In genomic region chr19:44499559-44499958, GRCh38 we compare ENCODE assay signal across 8 cellular contexts.
DNase-seq lines count a peak whose midpoint lies in the region; ATAC-seq and TF ChIP-seq lines count a peak whose summit lies in the region.

No MANE protein-coding gene starts in this region.

- H3K9me3 ChIP-seq in HEK293 (ENCODE audit: control insufficient read depth, insufficient read depth, low read depth, low read length) (peaks cover 2% of the 10 kb centered on the region; the same call in 1 of the 2 replicates), WERI-Rb-1 (ENCODE audit: severe bottlenecking) (peaks cover 34% of the 10 kb centered on the region)

- peak overlapping the region; percentile 64; the same call in 1 of the 2 replicates for H3K27ac ChIP-seq in HEK293 (ENCODE audit: extremely low read depth, low read depth, low read length)
- peak overlapping the region; percentile 96 for H3K27ac ChIP-seq in WERI-Rb-1

- peak overlapping the region; percentile 94 for H3K27ac Mint-ChIP-seq in stimulated activated effector memory CD8-positive, alpha-beta T cell treated with anti-CD3 and anti-CD28 coated beads, Interleukin-12 subunit alpha, Interleukin-12 subunit beta, amount 100 ng/mL, for 72 hours

- ATAC-seq in stimulated activated effector memory CD8-positive, alpha-beta T cell treated with anti-CD3 and anti-CD28 coated beads, Interleukin-12 subunit alpha, Interleukin-12 subunit beta, amount 100 ng/mL, for 72 hours = no peak

- H3K36me3 Mint-ChIP-seq in stimulated activated effector memory CD8-positive, alpha-beta T cell treated with anti-CD3 and anti-CD28 coated beads, Interleukin-12 subunit alpha, Interleukin-12 subunit beta, amount 100 ng/mL, for 72 hours = peaks cover 58% of the 10 kb centered on the region

- H3K4me1 ChIP-seq in HEK293 (ENCODE audit: control insufficient read depth, insufficient read depth, low read length) = no peaks in the 10 kb centered on the region

- POLR2A ChIA-PET in HEK293 (lab: Yijun Ruan, JAX) = interaction anchor here (0.8 to 2.7 kb wide), 9 partner anchors 8 to 335 kb away, joined by 3 to 13 read pairs (median 4); partner anchors contain the start of genes ZNF112, ZNF226, ZNF227 and ZNF235

- TF ChIP-seq CTCF in HEK293 (tag by site-specific recombination; IDR thresholded peaks at IDR 0.05) (no peak), WERI-Rb-1 (IDR thresholded peaks at IDR 0.05; ENCODE audit: low read depth, low read length) (0 out of 2 replicates have a peak, but pooled peaks have one; percentile 6), GM13976 (IDR thresholded peaks at IDR 0.05; ENCODE audit: borderline replicate concordance, control extremely low read depth, extremely low read depth, insufficient read depth, missing control alignments) (no peak)

- peaks cover 36% of the 10 kb centered on the region for H3K9me3 Mint-ChIP-seq in stimulated activated effector memory CD8-positive, alpha-beta T cell treated with anti-CD3 and anti-CD28 coated beads, Interleukin-12 subunit alpha, Interleukin-12 subunit beta, amount 100 ng/mL, for 72 hours

- H3K4me3 ChIP-seq in HEK293 (ENCODE audit: low read depth, low read length) (peak overlapping the region; percentile 78), WERI-Rb-1 (ENCODE audit: low read depth, low read length) (peak overlapping the region; percentile 66)

- H3K4me1 Mint-ChIP-seq in stimulated activated effector memory CD8-positive, alpha-beta T cell treated with anti-CD3 and anti-CD28 coated beads, Interleukin-12 subunit alpha, Interleukin-12 subunit beta, amount 100 ng/mL, for 72 hours = peaks cover 50% of the 10 kb centered on the region

- CTCF ChIA-PET in HEK293 (lab: Yijun Ruan, JAX) = no interaction called here

- no peaks in the 10 kb centered on the region for H3K27me3 ChIP-seq in WERI-Rb-1 (ENCODE audit: insufficient read depth, low read depth, severe bottlenecking)

- H3K36me3 ChIP-seq in HEK293 (ENCODE audit: control insufficient read depth in 2 of 2, insufficient read depth in 1 of 2, low read length in 2 of 2) (peaks cover 19 to 46% of the 10 kb centered on the region in 2 experiments), WERI-Rb-1 (peaks cover 50% of the 10 kb centered on the region)

- DNase-seq in WERI-Rb-1 (peak; percentile 20), iPS DF 19.7 (ENCODE audit: low read depth, low spot score) (peak; percentile 23), hepatic stellate cell (ENCODE audit: low spot score) (no peak), NCI-H1048 (lab: John Stamatoyannopoulos, UW) (no peak), GM13976 (ENCODE audit: low spot score) (no peak)
- DNase-seq in stimulated activated effector memory CD8-positive, alpha-beta T cell treated with anti-CD3 and anti-CD28 coated beads, Interleukin-12 subunit alpha, Interleukin-12 subunit beta, amount 100 ng/mL, for 72 hours (ENCODE audit: low spot score in 2 of 2) = no peak
- DNase-seq in effector CD8-positive, alpha-beta T cell (lab: John Stamatoyannopoulos, UW) = no peak

- peak overlapping the region; percentile 90 for H3K4me3 Mint-ChIP-seq in stimulated activated effector memory CD8-positive, alpha-beta T cell treated with anti-CD3 and anti-CD28 coated beads, Interleukin-12 subunit alpha, Interleukin-12 subunit beta, amount 100 ng/mL, for 72 hours

- in situ Hi-C loops in GM13976 (cut with MboI; ENCODE audit: low sequenced_read_pairs, unreplicated experiment) = no loop called here

TF ChIP-seq in HEK293, 187 proteins besides CTCF, POLR2A, EP300 and RAD21:
- no peak for TF ChIP-seq SP3 (tag by site-specific recombination; IDR thresholded peaks at IDR 0.05)
- no peak for TF ChIP-seq ZNF513 (tag by site-specific recombination; IDR thresholded peaks at IDR 0.05)
- no peak for TF ChIP-seq SCRT1 (tag by site-specific recombination; IDR thresholded peaks at IDR 0.05; ENCODE audit: borderline replicate concordance)
- no peak for TF ChIP-seq ZNF146 (tag by site-specific recombination; IDR thresholded peaks at IDR 0.05)
- TF ChIP-seq BCL11B (tag by site-specific recombination; IDR thresholded peaks at IDR 0.05; ENCODE audit: low read depth) = no peak
- no peak for TF ChIP-seq ZNF510 (tag by site-specific recombination; IDR thresholded peaks at IDR 0.05; ENCODE audit: insufficient replicate concordance)
- no peak for TF ChIP-seq ZBTB1 (tag by site-specific recombination; IDR thresholded peaks at IDR 0.05)
- no peak for TF ChIP-seq ZNF19 (tag by site-specific recombination; IDR thresholded peaks at IDR 0.05; ENCODE audit: low read depth)
- TF ChIP-seq ZNF549 (tag by site-specific recombination; IDR thresholded peaks at IDR 0.05) = no peak
- TF ChIP-seq ZNF211 (tag by site-specific recombination; IDR thresholded peaks at IDR 0.05; ENCODE audit: low read depth) = no peak
- TF ChIP-seq ZNF16 (tag by site-specific recombination; IDR thresholded peaks at IDR 0.05; ENCODE audit: low read depth) = no peak
- TF ChIP-seq SP2 (tag by site-specific recombination; IDR thresholded peaks at IDR 0.05) = no peak
- TF ChIP-seq TCF7L2 (IDR thresholded peaks at IDR 0.05; ENCODE audit: borderline replicate concordance, low read depth, low read length) = no peak
- TF ChIP-seq ZBTB20 (tag by site-specific recombination; IDR thresholded peaks at IDR 0.05) = no peak
- no peak for TF ChIP-seq ZNF366 (tag by site-specific recombination; conservative IDR thresholded peaks at IDR 0.05)
- TF ChIP-seq ZNF621 (tag by site-specific recombination; IDR thresholded peaks at IDR 0.05) = no peak

Comparison
In these comparisons a context has a peak if more than half of its experiments do, and no peak if none do; other contexts are left out.
1. DNase-seq: peak in WERI-Rb-1 (single experiment) and iPS DF 19.7 (single experiment); none in stimulated activated effector memory CD8-positive, alpha-beta T cell treated with anti-CD3 and anti-CD28 coated beads, Interleukin-12 subunit alpha, Interleukin-12 subunit beta, amount 100 ng/mL, for 72 hours (0 of 2), hepatic stellate cell (single experiment), NCI-H1048 (single experiment), effector CD8-positive, alpha-beta T cell (single experiment) and GM13976 (single experiment).